Comparison of ENCODE assay signal across 21 cellular contexts in the genomic region with DNA sequence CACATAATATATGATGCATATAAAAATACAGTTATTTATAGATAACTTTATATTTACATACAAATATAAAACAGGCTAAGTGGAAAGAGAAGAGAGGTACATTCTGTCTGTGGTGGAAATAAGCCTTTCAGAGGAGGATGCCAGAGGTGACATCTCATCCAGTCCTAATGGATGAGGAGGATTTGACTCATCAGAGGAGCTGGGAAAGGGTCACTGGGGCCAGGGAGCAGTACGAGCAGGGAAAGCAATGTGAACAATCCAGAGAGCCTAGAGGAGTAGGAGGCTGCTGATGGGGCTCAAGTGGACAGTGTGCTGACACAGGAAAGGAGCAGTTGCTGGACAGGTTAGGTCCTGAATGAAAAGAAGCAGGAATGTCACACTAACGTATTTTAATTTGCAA. TPM values are rescaled to one million over a fixed set of nuclear protein-coding genes. Genes with fewer than 3 reads are reported as not detected.
DNase-seq lines count a peak whose midpoint lies in the region; ATAC-seq, FAIRE-seq and TF ChIP-seq lines count a peak whose summit lies in the region.
"Had no signal": no experiment of that assay in that cellular context is flagged by ENCODE, and none has a peak within 500 bp of the region (broad histone marks: within the 10 kb centered on the region; RNA-seq: fewer than 3 reads in every experiment).

No MANE protein-coding gene starts in this region.

- H3K27me3 Mint-ChIP-seq in CD8-positive, alpha-beta memory T cell, result peaks cover 0 to 1% of the 10 kb centered on the region in 2 donors

- H3K4me3 ChIP-seq in A549 (no peak overlapping the region), astrocyte of the spinal cord (ENCODE audit: low read depth, low read length) (no peak overlapping the region), gastrocnemius medialis (no peak overlapping the region)
- no peak overlapping the region for H3K4me3 ChIP-seq in CD8-positive, alpha-beta memory T cell (ENCODE audit: low read length)
- H3K4me3 ChIP-seq: cardiac muscle cell, SJCRH30, upper lobe of left lung had no signal

- DNase-seq in A549 (ENCODE audit: low read depth in 1 of 2, low spot score in 1 of 2) (peak in 1 of 2 experiments; percentile 11), HT1080 (ENCODE audit: low read depth) (peak; percentile 92), astrocyte of the spinal cord (ENCODE audit: low read depth, low spot score) (peak; percentile 80), iris pigment epithelial cell (ENCODE audit: low read depth) (peak; percentile 65), gastrocnemius medialis (no peak)
- DNase-seq in CD8-positive, alpha-beta memory T cell, result no peak
- DNase-seq: activated CD4-positive, CD25-positive, alpha-beta regulatory T cell; activated T-cell treated with anti-CD3 and anti-CD28 coated beads for 4 hours; DMS79; erythroblast; H9; immature natural killer cell; natural killer cell; NCI-H1694; NCI-H774; SJCRH30; stimulated activated CD4-positive, alpha-beta T cell treated with anti-CD3 and anti-CD28 coated beads, Interleukin-12 subunit alpha, Interleukin-12 subunit beta, amount 100 ng/mL, for 4 hours; upper lobe of left lung had no signal

- CTCF ChIA-PET in A549 (lab: Yijun Ruan, JAX), result no interaction called here
- CTCF ChIA-PET in CD8-positive, alpha-beta memory T cell (lab: Charles Lee), result no interaction called here

- no peak for TF ChIP-seq RAD21 in A549 (conservative IDR thresholded peaks at IDR 0.05 in 1 of 2, IDR thresholded peaks at IDR 0.05 in 1 of 2)

- H3K4me3 Mint-ChIP-seq in CD8-positive, alpha-beta memory T cell, result no peak overlapping the region
- H3K4me3 Mint-ChIP-seq: H9, immature natural killer cell, natural killer cell had no signal

- ATAC-seq in A549 (peak in 1 of 2 experiments; percentile 73; a peak in 3 of 6 replicates), HG03354 (IDR thresholded peaks at IDR 0.05; ENCODE audit: poor library complexity, severe bottlenecking, unreplicated experiment) (no peak), gastrocnemius medialis (no peak), HG03175 (IDR thresholded peaks at IDR 0.05; ENCODE audit: unreplicated experiment) (no peak)
- ATAC-seq: natural killer cell had no signal

- TF ChIP-seq POLR2A in A549 (IDR thresholded peaks at IDR 0.05; ENCODE audit: low read length), result no peak
- no peak for TF ChIP-seq POLR2A in gastrocnemius medialis (IDR thresholded peaks at IDR 0.05)

- H3K4me1 Mint-ChIP-seq in CD8-positive, alpha-beta memory T cell, result no peaks in the 10 kb centered on the region
- H3K4me1 Mint-ChIP-seq: immature natural killer cell, natural killer cell had no signal

- POLR2A ChIA-PET in A549 (lab: Yijun Ruan, JAX), result no interaction called here
- POLR2A ChIA-PET in CD8-positive, alpha-beta memory T cell (lab: Charles Lee), result no interaction called here

- in situ Hi-C loops in astrocyte of the spinal cord (cut with HindIII; ENCODE audit: low sequenced_read_pairs) (no loop called here), gastrocnemius medialis (cut with MboI; ENCODE audit: low sequenced_read_pairs in 4 of 4) (no loop called here)

- intact Hi-C loops in gastrocnemius medialis (cut with DNase I; ENCODE audit: low total_unique reads), result no loop called here

- TF ChIP-seq CTCF in A549 (IDR thresholded peaks at IDR 0.05) (no peak), astrocyte of the spinal cord (IDR thresholded peaks at IDR 0.05; ENCODE audit: low read depth, low read length) (no peak), gastrocnemius medialis (IDR thresholded peaks at IDR 0.05 in 4 of 5, conservative IDR thresholded peaks at IDR 0.05 in 1 of 5) (no peak)

- H3K4me1 ChIP-seq in A549 (peaks cover 3% of the 10 kb centered on the region; the same call in 1 of the 3 replicates), gastrocnemius medialis (no peaks in the 10 kb centered on the region)
- H3K4me1 ChIP-seq in CD8-positive, alpha-beta memory T cell (ENCODE audit: insufficient read depth, low read length), result no peaks in the 10 kb centered on the region
- H3K4me1 ChIP-seq: SJCRH30, upper lobe of left lung had no signal

- no peak for TF ChIP-seq EP300 in A549 (IDR thresholded peaks at IDR 0.05)

- no peaks in the 10 kb centered on the region for H3K9me3 ChIP-seq in A549
- H3K9me3 ChIP-seq in gastrocnemius medialis, result no peaks in the 10 kb centered on the region
- no peaks in the 10 kb centered on the region for H3K9me3 ChIP-seq in CD8-positive, alpha-beta memory T cell (ENCODE audit: low read length)
- H3K9me3 ChIP-seq: SJCRH30, upper lobe of left lung had no signal

- no peaks in the 10 kb centered on the region for H3K36me3 ChIP-seq in gastrocnemius medialis
- H3K36me3 ChIP-seq in CD8-positive, alpha-beta memory T cell (ENCODE audit: insufficient read depth, low read length), result no peaks in the 10 kb centered on the region
- H3K36me3 ChIP-seq: cardiac muscle cell, SJCRH30, upper lobe of left lung had no signal

- 30% methylated on average over 2 of the region's 2 CpGs for WGBS in A549 (ENCODE audit: missing lambda C conversion rate)

- H3K27ac Mint-ChIP-seq in CD8-positive, alpha-beta memory T cell, result no peak overlapping the region
- H3K27ac Mint-ChIP-seq: H9, immature natural killer cell, natural killer cell had no signal

- no peak for FAIRE-seq in A549 (lab: Jason Lieb, UNC)

- peaks cover 0 to 5% (median 0%) of the 10 kb centered on the region in 5 donors for H3K9me3 Mint-ChIP-seq in CD8-positive, alpha-beta memory T cell
- H3K9me3 Mint-ChIP-seq: natural killer cell had no signal

- H3K4me2 ChIP-seq in A549, result 0 out of 3 replicates have a peak overlapping the region, but pooled peaks have one; percentile 21

- no peaks in the 10 kb centered on the region for H3K27me3 ChIP-seq in gastrocnemius medialis
- H3K27me3 ChIP-seq in CD8-positive, alpha-beta memory T cell (ENCODE audit: insufficient read depth, low read length, poor library complexity, severe bottlenecking), result no peaks in the 10 kb centered on the region
- H3K27me3 ChIP-seq: cardiac muscle cell, SJCRH30, upper lobe of left lung had no signal

- no peaks in the 10 kb centered on the region for H3K36me3 Mint-ChIP-seq in CD8-positive, alpha-beta memory T cell
- H3K36me3 Mint-ChIP-seq: immature natural killer cell, natural killer cell had no signal

- H3K27ac ChIP-seq in A549, result no peak overlapping the region
- H3K27ac ChIP-seq in gastrocnemius medialis, result no peak overlapping the region
- H3K27ac ChIP-seq in CD8-positive, alpha-beta memory T cell (ENCODE audit: low read depth, low read length), result no peak overlapping the region
- H3K27ac ChIP-seq: cardiac muscle cell, SJCRH30, upper lobe of left lung had no signal

TF ChIP-seq in A549, 52 proteins besides CTCF, POLR2A, EP300 and RAD21 (continues in another document):
- TF ChIP-seq, protein P1, sequence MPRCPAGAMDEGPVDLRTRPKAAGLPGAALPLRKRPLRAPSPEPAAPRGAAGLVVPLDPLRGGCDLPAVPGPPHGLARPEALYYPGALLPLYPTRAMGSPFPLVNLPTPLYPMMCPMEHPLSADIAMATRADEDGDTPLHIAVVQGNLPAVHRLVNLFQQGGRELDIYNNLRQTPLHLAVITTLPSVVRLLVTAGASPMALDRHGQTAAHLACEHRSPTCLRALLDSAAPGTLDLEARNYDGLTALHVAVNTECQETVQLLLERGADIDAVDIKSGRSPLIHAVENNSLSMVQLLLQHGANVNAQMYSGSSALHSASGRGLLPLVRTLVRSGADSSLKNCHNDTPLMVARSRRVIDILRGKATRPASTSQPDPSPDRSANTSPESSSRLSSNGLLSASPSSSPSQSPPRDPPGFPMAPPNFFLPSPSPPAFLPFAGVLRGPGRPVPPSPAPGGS (IDR thresholded peaks at IDR 0.05), result no peak
- TF ChIP-seq NFE2L2 (conservative IDR thresholded peaks at IDR 0.05; ENCODE audit: low read length) (no peak), POLR2AphosphoS2 (conservative IDR thresholded peaks at IDR 0.05; ENCODE audit: low read length) (no peak), HDAC2 (IDR thresholded peaks at IDR 0.05) (no peak), RARB (CRISPR knock-in tag; IDR thresholded peaks at IDR 0.05) (no peak), TFCP2L1 (CRISPR knock-in tag; IDR thresholded peaks at IDR 0.05) (no peak), ESRRA (IDR thresholded peaks at IDR 0.05; ENCODE audit: borderline replicate concordance, low read length) (no peak), KDM1A (IDR thresholded peaks at IDR 0.05; ENCODE audit: low read depth) (no peak), BHLHE40 (IDR thresholded peaks at IDR 0.05; ENCODE audit: low read depth, low read length) (no peak), FOSL2 (IDR thresholded peaks at IDR 0.05) (no peak), FOSL2 (CRISPR knock-in tag; IDR thresholded peaks at IDR 0.05) (no peak)

RNA-seq across cellular contexts. Expression of a gene that starts 18.6 kb away (rescaled TPM):
- 3.8 and 4.9 TPM in 2 replicates for polyA plus RNA-seq in A549 (2011; rRNA removed)
- polyA plus RNA-seq in A549 (2012; cell fraction: cytosol; rRNA removed), result 2.5 and 3.0 TPM in 2 replicates
- 2.0 and 2.7 TPM in 2 replicates for polyA plus RNA-seq in A549 (2012; cell fraction: nucleus; rRNA removed)
- polyA plus RNA-seq in A549 (2017; fragmentation: RNase III; extraction: RNeasy Plus Mini Kit Qiagen cat#74134 plus additional on column Dnase treatment), result 1.8 to 2.7 TPM (median 2.2 TPM) in 3 replicates
- 7.4 and 8.3 TPM in 2 replicates for polyA minus RNA-seq in A549 (2011; rRNA and poly(A)+ RNA removed)
- 3.1 and 3.3 TPM in 2 replicates for total RNA-seq in HT1080 (2014; rRNA removed; shearing (Covaris generic))
- 4.6 and 5.6 TPM in 2 replicates for polyA plus RNA-seq in HT1080 (2015; cell fraction: cytosol; rRNA removed)
- 3.1 and 4.1 TPM in 2 replicates for polyA plus RNA-seq in HT1080 (2015; cell fraction: nucleus; rRNA removed)
- total RNA-seq in gastrocnemius medialis, result under 1 TPM in 2 of 4 donors, not detected in 2; 0.62 to 0.87 TPM
- not detected for total RNA-seq in CD8-positive, alpha-beta memory T cell
- not detected for polyA plus RNA-seq in CD8-positive, alpha-beta memory T cell
- total RNA-seq: cardiac muscle cell, natural killer cell had no signal
- polyA plus RNA-seq: cardiac muscle cell, immature natural killer cell had no signal

RNA-seq across cellular contexts. Expression of a gene that starts 54.7 kb away (rescaled TPM):
- polyA plus RNA-seq in A549 (2011; rRNA removed) (0.40 and 0.41 TPM in 2 replicates), A549 (2017; fragmentation: RNase III; extraction: RNeasy Plus Mini Kit Qiagen cat#74134 plus additional on column Dnase treatment) (1.2 to 1.4 TPM (median 1.3 TPM) in 3 replicates)
- 0.18 and 0.24 TPM in 2 replicates for polyA plus RNA-seq in A549 (2012; cell fraction: cytosol; rRNA removed)
- 0.24 and 0.34 TPM in 2 replicates for polyA plus RNA-seq in A549 (2012; cell fraction: nucleus; rRNA removed)
- 0.10 TPM in 1 of 2 replicates, not detected in the other for polyA minus RNA-seq in A549 (2011; rRNA and poly(A)+ RNA removed)
- total RNA-seq in HT1080 (2014; rRNA removed; shearing (Covaris generic)), result 39.5 and 44.0 TPM in 2 replicates
- polyA plus RNA-seq in HT1080 (2015; cell fraction: cytosol; rRNA removed), result 39.9 and 51.4 TPM in 2 replicates
- polyA plus RNA-seq in HT1080 (2015; cell fraction: nucleus; rRNA removed), result 87.8 and 96.9 TPM in 2 replicates
- 1 to 10 TPM in 3 of 4 donors, under 1 TPM in 1; 0.61 to 6.7 (median 5.0) TPM for total RNA-seq in gastrocnemius medialis
- not detected for total RNA-seq in CD8-positive, alpha-beta memory T cell
- not detected for polyA plus RNA-seq in CD8-positive, alpha-beta memory T cell
- total RNA-seq: cardiac muscle cell, H9, natural killer cell, SJCRH30 had no signal
- polyA plus RNA-seq: cardiac muscle cell, immature natural killer cell had no signal

Comparison
In these comparisons a context has a peak if more than half of its experiments do, and no peak if none do; other contexts are left out.
1. DNase-seq: peak in HT1080 (single experiment), astrocyte of the spinal cord (single experiment) and iris pigment epithelial cell (single experiment); none in gastrocnemius medialis (0 of 2) and CD8-positive, alpha-beta memory T cell (0 of 5).